In genomic region chr3:125055913-125056705, GRCh38 we compare ENCODE assay signal across 7 cellular contexts.
A peak's percentile ranks its signal among the peaks of the same experiment; 100 is the strongest.
DNase-seq lines count a peak whose midpoint lies in the region; ATAC-seq and TF ChIP-seq lines count a peak whose summit lies in the region.

A gene with protein sequence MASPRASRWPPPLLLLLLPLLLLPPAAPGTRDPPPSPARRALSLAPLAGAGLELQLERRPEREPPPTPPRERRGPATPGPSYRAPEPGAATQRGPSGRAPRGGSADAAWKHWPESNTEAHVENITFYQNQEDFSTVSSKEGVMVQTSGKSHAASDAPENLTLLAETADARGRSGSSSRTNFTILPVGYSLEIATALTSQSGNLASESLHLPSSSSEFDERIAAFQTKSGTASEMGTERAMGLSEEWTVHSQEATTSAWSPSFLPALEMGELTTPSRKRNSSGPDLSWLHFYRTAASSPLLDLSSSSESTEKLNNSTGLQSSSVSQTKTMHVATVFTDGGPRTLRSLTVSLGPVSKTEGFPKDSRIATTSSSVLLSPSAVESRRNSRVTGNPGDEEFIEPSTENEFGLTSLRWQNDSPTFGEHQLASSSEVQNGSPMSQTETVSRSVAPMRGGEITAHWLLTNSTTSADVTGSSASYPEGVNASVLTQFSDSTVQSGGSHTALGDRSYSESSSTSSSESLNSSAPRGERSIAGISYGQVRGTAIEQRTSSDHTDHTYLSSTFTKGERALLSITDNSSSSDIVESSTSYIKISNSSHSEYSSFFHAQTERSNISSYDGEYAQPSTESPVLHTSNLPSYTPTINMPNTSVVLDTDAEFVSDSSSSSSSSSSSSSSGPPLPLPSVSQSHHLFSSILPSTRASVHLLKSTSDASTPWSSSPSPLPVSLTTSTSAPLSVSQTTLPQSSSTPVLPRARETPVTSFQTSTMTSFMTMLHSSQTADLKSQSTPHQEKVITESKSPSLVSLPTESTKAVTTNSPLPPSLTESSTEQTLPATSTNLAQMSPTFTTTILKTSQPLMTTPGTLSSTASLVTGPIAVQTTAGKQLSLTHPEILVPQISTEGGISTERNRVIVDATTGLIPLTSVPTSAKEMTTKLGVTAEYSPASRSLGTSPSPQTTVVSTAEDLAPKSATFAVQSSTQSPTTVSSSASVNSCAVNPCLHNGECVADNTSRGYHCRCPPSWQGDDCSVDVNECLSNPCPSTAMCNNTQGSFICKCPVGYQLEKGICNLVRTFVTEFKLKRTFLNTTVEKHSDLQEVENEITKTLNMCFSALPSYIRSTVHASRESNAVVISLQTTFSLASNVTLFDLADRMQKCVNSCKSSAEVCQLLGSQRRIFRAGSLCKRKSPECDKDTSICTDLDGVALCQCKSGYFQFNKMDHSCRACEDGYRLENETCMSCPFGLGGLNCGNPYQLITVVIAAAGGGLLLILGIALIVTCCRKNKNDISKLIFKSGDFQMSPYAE (N-terminal part only) (minus strand): TSS chr3:125055997. CDS start chr3:125055890, 107 bp downstream.

- DNase-seq in NCI-H2196 treated with DMSO at 0.1 percent for 48 hours (lab: John Stamatoyannopoulos, UW; ENCODE audit: unreplicated experiment) (peak; percentile 37), medulla oblongata (ENCODE audit: extremely low spot score) (peak; percentile 92)
- DNase-seq in activated CD8-positive, alpha-beta memory T cell treated with anti-CD3 and anti-CD28 coated beads for 1 hour (ENCODE audit: extremely low read depth in 1 of 2, low read depth in 1 of 2), result peak; percentile 44 to 65
- peak; percentile 65 for DNase-seq in effector CD4-positive, alpha-beta T cell
- DNase-seq in stimulated activated CD8-positive, alpha-beta memory T cell treated with anti-CD3 and anti-CD28 coated beads, Interleukin-12 subunit alpha, Interleukin-12 subunit beta, amount 100 ng/mL, for 1 hour (ENCODE audit: low read depth), result peak; percentile 63

- TF ChIP-seq POLR2A in GM15510 (IDR thresholded peaks at IDR 0.05; ENCODE audit: borderline replicate concordance, extremely low read depth, insufficient read length), result peak; percentile 52

- peak; percentile 76 for ATAC-seq in HG02759 (IDR thresholded peaks at IDR 0.05; ENCODE audit: unreplicated experiment)

Comparison
In these comparisons a context has a peak if more than half of its experiments do, and no peak if none do; other contexts are left out.
1. Peak in every context shown above with its lines: DNase-seq and ATAC-seq.
2. DNase-seq: peak in every context shown above with its lines; median percentile 92 in medulla oblongata; 65 in effector CD4-positive, alpha-beta T cell; 63 in stimulated activated CD8-positive, alpha-beta memory T cell treated with anti-CD3 and anti-CD28 coated beads, Interleukin-12 subunit alpha, Interleukin-12 subunit beta, amount 100 ng/mL, for 1 hour; 54 in activated CD8-positive, alpha-beta memory T cell treated with anti-CD3 and anti-CD28 coated beads for 1 hour; 37 in NCI-H2196 treated with DMSO at 0.1 percent for 48 hours.